Comparison of ENCODE assay signal across 21 cellular contexts in the genomic region with DNA sequence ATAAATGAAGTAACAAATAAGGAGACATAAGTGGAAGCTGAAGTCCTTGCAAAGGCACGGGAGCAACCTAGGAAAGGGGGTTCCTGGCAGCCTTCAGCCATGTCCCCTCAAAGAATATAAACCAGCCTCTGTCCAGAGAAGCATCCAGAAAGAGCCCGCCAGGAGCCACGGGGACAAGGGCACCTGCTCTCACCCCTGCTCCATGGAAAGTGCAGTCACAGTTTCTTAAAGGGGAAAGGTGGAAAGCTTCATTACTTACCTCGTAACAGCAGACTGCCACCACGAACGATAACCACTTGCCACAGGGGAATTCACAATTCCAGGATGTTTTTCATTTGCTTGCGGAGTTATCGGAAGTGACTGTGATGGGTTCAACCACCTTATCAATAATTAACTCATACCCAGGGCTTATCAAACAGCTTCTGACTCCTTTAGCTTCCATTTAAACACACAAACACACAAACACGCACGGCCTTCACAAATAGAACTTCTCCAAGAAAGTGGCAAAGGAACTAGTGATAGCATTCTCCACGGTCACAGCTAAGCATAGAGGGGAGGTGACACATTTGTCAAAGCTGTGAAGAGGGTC.
DNase-seq lines count a peak whose midpoint lies in the region; ATAC-seq and TF ChIP-seq lines count a peak whose summit lies in the region.
"Had no signal": no experiment of that assay in that cellular context is flagged by ENCODE, and none has a peak within 500 bp of the region (broad histone marks: within the 10 kb centered on the region; RNA-seq: fewer than 3 reads in every experiment).

No MANE protein-coding gene starts in this region.

- WGBS in liver, result 30% methylated on average over 11 of the region's 11 CpGs

- ATAC-seq in left cardiac atrium (no peak), HG02852 (IDR thresholded peaks at IDR 0.05; ENCODE audit: unreplicated experiment) (no peak)
- ATAC-seq: Panc1 had no signal

- H3K9ac ChIP-seq in liver (ENCODE audit: low read depth in 1 of 2, low read length in 2 of 2), result no peak overlapping the region

- H3K4me1 ChIP-seq in cardiac muscle cell (ENCODE audit: low read depth) (peaks cover 7% of the 10 kb centered on the region), liver (ENCODE audit: control insufficient read depth in 4 of 4, insufficient read depth in 4 of 4, low read length in 3 of 4) (peaks cover 1 to 11% (median 6%) of the 10 kb centered on the region in 4 donors)
- H3K4me1 ChIP-seq: BE2C had no signal

- DNase-seq in cardiac muscle cell (ENCODE audit: low read depth in 1 of 2, low spot score in 1 of 2) (peak in 1 of 2 donors; percentile 14), left cardiac atrium (no peak), islet precursor cell (peak; percentile 39), renal cortical epithelial cell (ENCODE audit: low read depth) (peak; percentile 81), GM03348 (ENCODE audit: low spot score) (no peak), NCI-H2081 (lab: John Stamatoyannopoulos, UW) (no peak)
- DNase-seq: BE2C, H7, IMR-90, KG1, MG63, NCI-H2029, NCI-H2227 treated with DMSO at 0.1 percent for 48 hours, NCI-H510A, NCI-H69, SHP77 had no signal

- intact Hi-C loops in left cardiac atrium (cut with DNase I), result no loop called here

- no peak for TF ChIP-seq RAD21 in liver (IDR thresholded peaks at IDR 0.05)

- H3K36me3 ChIP-seq in cardiac muscle cell, result no peaks in the 10 kb centered on the region
- no peaks in the 10 kb centered on the region for H3K36me3 ChIP-seq in liver (ENCODE audit: control insufficient read depth in 4 of 4, insufficient read depth in 3 of 4, low read depth in 1 of 4, low read length in 3 of 4)
- H3K36me3 ChIP-seq: BE2C, MG63 had no signal

- H3K27ac ChIP-seq in cardiac muscle cell (peak overlapping the region; percentile 2), liver (ENCODE audit: low read depth in 1 of 2, low read length in 2 of 2) (no peak overlapping the region)
- H3K27ac ChIP-seq: 22Rv1, RWPE1 had no signal

- TF ChIP-seq CTCF in cardiac muscle cell (IDR thresholded peaks at IDR 0.05; ENCODE audit: low read depth, low read length), result no peak
- TF ChIP-seq CTCF in liver (IDR thresholded peaks at IDR 0.05; ENCODE audit: low read depth, low read length, missing input control), result no peak

- H3K9me3 ChIP-seq in cardiac muscle cell (ENCODE audit: low read depth), result no peaks in the 10 kb centered on the region
- no peaks in the 10 kb centered on the region for H3K9me3 ChIP-seq in liver (ENCODE audit: control insufficient read depth in 4 of 4, low read length in 3 of 4)
- H3K9me3 ChIP-seq: BE2C had no signal

- no peaks in the 10 kb centered on the region for H3K27me3 ChIP-seq in cardiac muscle cell
- no peaks in the 10 kb centered on the region for H3K27me3 ChIP-seq in liver (ENCODE audit: control insufficient read depth in 4 of 4, insufficient read depth in 4 of 4, low read length in 3 of 4)
- H3K27me3 ChIP-seq: MG63 had no signal

- H3K4me3 ChIP-seq in cardiac muscle cell (no peak overlapping the region), liver (ENCODE audit: low read depth in 1 of 3, low read length in 3 of 3) (peak overlapping the region in 2 of 3 donors; percentile 45 to 58)
- H3K4me3 ChIP-seq: MG63 had no signal

TF ChIP-seq in liver, 16 proteins besides CTCF, POLR2A, EP300 and RAD21:
- TF ChIP-seq RXRA (IDR thresholded peaks at IDR 0.05) (peak in 1 of 2 donors; percentile 20), HNF4G (IDR thresholded peaks at IDR 0.05) (no peak), YY1 (IDR thresholded peaks at IDR 0.05) (peak; percentile 81), NR2F2 (IDR thresholded peaks at IDR 0.05) (no peak), HNF4A (conservative IDR thresholded peaks at IDR 0.05) (no peak), FOXA2 (IDR thresholded peaks at IDR 0.05) (no peak), TAF1 (conservative IDR thresholded peaks at IDR 0.05) (peak; percentile 15), EGR1 (IDR thresholded peaks at IDR 0.05; ENCODE audit: low read depth in 2 of 2) (no peak), JUND (IDR thresholded peaks at IDR 0.05) (no peak), SP1 (IDR thresholded peaks at IDR 0.05) (peak; percentile 29), FOXA1 (IDR thresholded peaks at IDR 0.05) (no peak), GABPA (IDR thresholded peaks at IDR 0.05 in 1 of 2, conservative IDR thresholded peaks at IDR 0.05 in 1 of 2) (no peak)
- TF ChIP-seq, protein P1, sequence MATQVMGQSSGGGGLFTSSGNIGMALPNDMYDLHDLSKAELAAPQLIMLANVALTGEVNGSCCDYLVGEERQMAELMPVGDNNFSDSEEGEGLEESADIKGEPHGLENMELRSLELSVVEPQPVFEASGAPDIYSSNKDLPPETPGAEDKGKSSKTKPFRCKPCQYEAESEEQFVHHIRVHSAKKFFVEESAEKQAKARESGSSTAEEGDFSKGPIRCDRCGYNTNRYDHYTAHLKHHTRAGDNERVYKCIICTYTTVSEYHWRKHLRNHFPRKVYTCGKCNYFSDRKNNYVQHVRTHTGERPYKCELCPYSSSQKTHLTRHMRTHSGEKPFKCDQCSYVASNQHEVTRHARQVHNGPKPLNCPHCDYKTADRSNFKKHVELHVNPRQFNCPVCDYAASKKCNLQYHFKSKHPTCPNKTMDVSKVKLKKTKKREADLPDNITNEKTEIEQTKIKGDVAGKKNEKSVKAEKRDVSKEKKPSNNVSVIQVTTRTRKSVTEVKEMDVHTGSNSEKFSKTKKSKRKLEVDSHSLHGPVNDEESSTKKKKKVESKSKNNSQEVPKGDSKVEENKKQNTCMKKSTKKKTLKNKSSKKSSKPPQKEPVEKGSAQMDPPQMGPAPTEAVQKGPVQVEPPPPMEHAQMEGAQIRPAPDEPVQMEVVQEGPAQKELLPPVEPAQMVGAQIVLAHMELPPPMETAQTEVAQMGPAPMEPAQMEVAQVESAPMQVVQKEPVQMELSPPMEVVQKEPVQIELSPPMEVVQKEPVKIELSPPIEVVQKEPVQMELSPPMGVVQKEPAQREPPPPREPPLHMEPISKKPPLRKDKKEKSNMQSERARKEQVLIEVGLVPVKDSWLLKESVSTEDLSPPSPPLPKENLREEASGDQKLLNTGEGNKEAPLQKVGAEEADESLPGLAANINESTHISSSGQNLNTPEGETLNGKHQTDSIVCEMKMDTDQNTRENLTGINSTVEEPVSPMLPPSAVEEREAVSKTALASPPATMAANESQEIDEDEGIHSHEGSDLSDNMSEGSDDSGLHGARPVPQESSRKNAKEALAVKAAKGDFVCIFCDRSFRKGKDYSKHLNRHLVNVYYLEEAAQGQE (IDR thresholded peaks at IDR 0.05), result no peak
- TF ChIP-seq, protein P2, sequence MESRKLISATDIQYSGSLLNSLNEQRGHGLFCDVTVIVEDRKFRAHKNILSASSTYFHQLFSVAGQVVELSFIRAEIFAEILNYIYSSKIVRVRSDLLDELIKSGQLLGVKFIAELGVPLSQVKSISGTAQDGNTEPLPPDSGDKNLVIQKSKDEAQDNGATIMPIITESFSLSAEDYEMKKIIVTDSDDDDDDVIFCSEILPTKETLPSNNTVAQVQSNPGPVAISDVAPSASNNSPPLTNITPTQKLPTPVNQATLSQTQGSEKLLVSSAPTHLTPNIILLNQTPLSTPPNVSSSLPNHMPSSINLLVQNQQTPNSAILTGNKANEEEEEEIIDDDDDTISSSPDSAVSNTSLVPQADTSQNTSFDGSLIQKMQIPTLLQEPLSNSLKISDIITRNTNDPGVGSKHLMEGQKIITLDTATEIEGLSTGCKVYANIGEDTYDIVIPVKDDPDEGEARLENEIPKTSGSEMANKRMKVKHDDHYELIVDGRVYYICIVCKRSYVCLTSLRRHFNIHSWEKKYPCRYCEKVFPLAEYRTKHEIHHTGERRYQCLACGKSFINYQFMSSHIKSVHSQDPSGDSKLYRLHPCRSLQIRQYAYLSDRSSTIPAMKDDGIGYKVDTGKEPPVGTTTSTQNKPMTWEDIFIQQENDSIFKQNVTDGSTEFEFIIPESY (IDR thresholded peaks at IDR 0.05), result no peak
- TF ChIP-seq, protein P3, sequence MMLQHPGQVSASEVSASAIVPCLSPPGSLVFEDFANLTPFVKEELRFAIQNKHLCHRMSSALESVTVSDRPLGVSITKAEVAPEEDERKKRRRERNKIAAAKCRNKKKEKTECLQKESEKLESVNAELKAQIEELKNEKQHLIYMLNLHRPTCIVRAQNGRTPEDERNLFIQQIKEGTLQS (IDR thresholded peaks at IDR 0.05), result no peak
- TF ChIP-seq, protein P4, sequence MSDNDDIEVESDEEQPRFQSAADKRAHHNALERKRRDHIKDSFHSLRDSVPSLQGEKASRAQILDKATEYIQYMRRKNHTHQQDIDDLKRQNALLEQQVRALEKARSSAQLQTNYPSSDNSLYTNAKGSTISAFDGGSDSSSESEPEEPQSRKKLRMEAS (IDR thresholded peaks at IDR 0.05), result peak; percentile 45

Comparison
In these comparisons a context has a peak if more than half of its experiments do, and no peak if none do; other contexts are left out.
1. DNase-seq: peak in islet precursor cell (single experiment) and renal cortical epithelial cell (single experiment); none in left cardiac atrium (single experiment), GM03348 (single experiment) and NCI-H2081 (0 of 2).